9 cellular contexts compared by ENCODE assay signal in the genomic region with DNA sequence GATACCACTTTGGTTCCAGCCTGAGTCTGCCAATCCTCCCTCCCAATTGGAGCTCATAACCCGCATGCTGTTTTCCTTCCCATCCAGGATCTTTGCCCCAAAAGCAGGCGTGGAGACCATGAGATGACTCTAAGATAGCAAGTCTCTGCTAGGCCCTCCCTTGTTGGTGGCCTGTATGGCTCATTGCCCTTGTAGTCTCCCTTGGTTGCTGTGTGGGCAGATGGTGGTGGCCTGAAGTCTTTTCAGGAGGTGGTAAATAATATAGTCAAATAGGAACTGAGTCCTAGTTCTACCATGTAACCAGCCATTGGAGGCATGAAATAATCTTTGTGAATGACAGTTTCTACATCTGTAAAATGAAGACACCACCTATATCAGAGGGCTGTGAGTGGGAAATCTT. TPM values are rescaled to one million over a fixed set of nuclear protein-coding genes. Genes with fewer than 3 reads are reported as not detected.
DNase-seq lines count a peak whose midpoint lies in the region; ATAC-seq and TF ChIP-seq lines count a peak whose summit lies in the region.
"Had no signal": no experiment of that assay in that cellular context is flagged by ENCODE, and none has a peak within 500 bp of the region (broad histone marks: within the 10 kb centered on the region; RNA-seq: fewer than 3 reads in every experiment).

No MANE protein-coding gene starts in this region.

- no peaks in the 10 kb centered on the region for H4K20me1 ChIP-seq in SK-N-SH (ENCODE audit: insufficient read depth)

- peak overlapping the region; percentile 79 for H3K4me2 ChIP-seq in SK-N-SH

- H3K27me3 ChIP-seq in SK-N-SH (ENCODE audit: insufficient read depth) (peaks cover 9% of the 10 kb centered on the region), spleen (replicated peaks in 1 of 7) (no peaks in the 10 kb centered on the region)

- H2AFZ ChIP-seq in SK-N-SH (ENCODE audit: low read depth), result no peak overlapping the region

- POLR2A ChIA-PET in SK-N-SH (lab: Yijun Ruan, JAX), result no interaction called here

- H3K9me3 ChIP-seq in SK-N-SH (no peaks in the 10 kb centered on the region), spleen (no peaks in the 10 kb centered on the region)

- intact Hi-C loops in spleen (cut with DNase I; ENCODE audit: low total_unique reads), result no loop called here

- H3K9me2 ChIP-seq in SK-N-SH, result no peaks in the 10 kb centered on the region

- TF ChIP-seq POLR2A in spleen (IDR thresholded peaks at IDR 0.05), result no peak

- H3K36me3 ChIP-seq in SK-N-SH (replicated peaks in 1 of 2; ENCODE audit: control insufficient read depth in 1 of 2, insufficient read depth in 2 of 2, low read length in 1 of 2) (peaks cover 0 to 6% of the 10 kb centered on the region in 2 experiments), spleen (peaks cover 0 to 33% (median 12%) of the 10 kb centered on the region in 6 donors)

- TF ChIP-seq RAD21 in SK-N-SH (IDR thresholded peaks at IDR 0.05; ENCODE audit: low read length), result no peak

- H3K4me1 ChIP-seq in SK-N-SH (ENCODE audit: control insufficient read depth in 1 of 2, insufficient read depth in 2 of 2, low read depth in 1 of 2, low read length in 1 of 2), result peaks cover 0 to 6% of the 10 kb centered on the region in 2 experiments; a peak in 1 of 4 replicates
- H3K4me1 ChIP-seq in spleen, result peaks cover 3 to 52% (median 26%) of the 10 kb centered on the region in 6 donors

- no peak overlapping the region for H3K9ac ChIP-seq in SK-N-SH

- DNase-seq in SK-N-SH, result no peak
- no peak for DNase-seq in fibroblast of the aortic adventitia (ENCODE audit: low read depth)
- DNase-seq in spleen, result no peak
- DNase-seq in NCI-H2081 treated with DMSO at 0.1 percent for 48 hours (lab: John Stamatoyannopoulos, UW), result no peak
- DNase-seq: RPMI8226 had no signal

- H3K79me2 ChIP-seq in SK-N-SH (ENCODE audit: insufficient read depth), result peaks cover 22% of the 10 kb centered on the region; the same call in 1 of the 2 replicates

- no peak for ATAC-seq in SK-N-SH treated with all-trans-retinoic acid at 6 μM for 48 hours
- no peak for ATAC-seq in HG02885 (IDR thresholded peaks at IDR 0.05; ENCODE audit: poor library complexity, unreplicated experiment)
- no peak for ATAC-seq in GM21515 (IDR thresholded peaks at IDR 0.05; ENCODE audit: unreplicated experiment)

- no peaks in the 10 kb centered on the region for H3F3A ChIP-seq in SK-N-SH (replicated peaks; ENCODE audit: insufficient read depth)

- CTCF ChIA-PET in SK-N-SH (lab: Yijun Ruan, JAX), result interaction anchor here (0.8 to 1.3 kb wide), 2 partner anchors 9 to 20 kb away, joined by 3 to 4 read pairs; partner anchors contain the start of gene DNASE1L1

- TF ChIP-seq EP300 in SK-N-SH (IDR thresholded peaks at IDR 0.05; ENCODE audit: borderline replicate concordance in 1 of 2, low read depth in 1 of 2, low read length in 1 of 2), result no peak

- no peak for TF ChIP-seq CTCF in SK-N-SH (IDR thresholded peaks at IDR 0.05)
- TF ChIP-seq CTCF in VCaP (conservative IDR thresholded peaks at IDR 0.05), result no peak
- no peak for TF ChIP-seq CTCF in fibroblast of the aortic adventitia (IDR thresholded peaks at IDR 0.05; ENCODE audit: insufficient read depth, low read length)
- no peak for TF ChIP-seq CTCF in spleen (IDR thresholded peaks at IDR 0.05 in 8 of 11, conservative IDR thresholded peaks at IDR 0.05 in 3 of 11)

- H3K27ac ChIP-seq in SK-N-SH (ENCODE audit: low read depth in 2 of 2, low read length in 1 of 2) (no peak overlapping the region), VCaP (peak overlapping the region; percentile 76), spleen (peak overlapping the region in 5 of 8 donors; percentile 71 to 94 (median 92))

- WGBS in SK-N-SH (ENCODE audit: low lambda C conversion rate), result 40% methylated on average over 2 of the region's 2 CpGs
- WGBS in spleen, 5 donors, result 73 to 84% (median 82%) methylated on average over 2 of the region's 2 CpGs

- H3K4me3 ChIP-seq in SK-N-SH (ENCODE audit: low read depth in 2 of 2, low read length in 1 of 2) (peak overlapping the region; percentile 56 to 70; a peak in 2 of 4 replicates), fibroblast of the aortic adventitia (ENCODE audit: low read depth, low read length) (peak overlapping the region; percentile 74), spleen (peak overlapping the region in 6 of 8 donors; percentile 62 to 86 (median 63))

TF ChIP-seq in SK-N-SH, 30 proteins besides CTCF, POLR2A, EP300 and RAD21:
- TF ChIP-seq ZBTB33 (IDR thresholded peaks at IDR 0.05; ENCODE audit: borderline replicate concordance, low read depth) (no peak), ELF1 (IDR thresholded peaks at IDR 0.05) (no peak), NFIC (IDR thresholded peaks at IDR 0.05; ENCODE audit: borderline replicate concordance) (no peak), JUND (IDR thresholded peaks at IDR 0.05) (no peak)

TF ChIP-seq in SK-N-SH treated with all-trans-retinoic acid at 6 μM for 48 hours, 23 proteins besides CTCF, POLR2A, EP300 and RAD21:
- no peak for TF ChIP-seq GLIS3 (CRISPR knock-in tag; IDR thresholded peaks at IDR 0.05)
- TF ChIP-seq PPARA (CRISPR knock-in tag; IDR thresholded peaks at IDR 0.05; ENCODE audit: borderline replicate concordance), result no peak
- TF ChIP-seq OSR1 (CRISPR knock-in tag; IDR thresholded peaks at IDR 0.05), result no peak
- TF ChIP-seq TOX (CRISPR knock-in tag; IDR thresholded peaks at IDR 0.05; ENCODE audit: borderline replicate concordance), result no peak
- no peak for TF ChIP-seq ISL1 (CRISPR knock-in tag; IDR thresholded peaks at IDR 0.05)
- TF ChIP-seq SNAI2 (CRISPR knock-in tag; IDR thresholded peaks at IDR 0.05), result no peak
- TF ChIP-seq ZNF8 (CRISPR knock-in tag; IDR thresholded peaks at IDR 0.05), result no peak

RNA-seq across cellular contexts. Expression of gene ATP6AP1, which starts 1.2 kb away (rescaled TPM):
- polyA plus RNA-seq in SK-N-SH (2012; rRNA removed), result 92.2 and 102 TPM in 2 replicates
- polyA plus RNA-seq in SK-N-SH (2012; cell fraction: cytosol; rRNA removed), result 55.4 and 71.2 TPM in 2 replicates
- polyA plus RNA-seq in SK-N-SH (2012; cell fraction: nucleus; rRNA removed), result 89.4 and 106 TPM in 2 replicates
- total RNA-seq in fibroblast of the aortic adventitia (ENCODE audit: low replicate concordance), result 33.2 and 36.1 TPM in 2 replicates
- total RNA-seq in spleen, result 100 to 1,000 TPM in 3 of 7 donors, 10 to 100 TPM in 4; 80.3 to 127 (median 99.9) TPM
- 10 to 100 TPM; 34.2 to 62.3 (median 44.1) TPM for polyA plus RNA-seq in spleen

RNA-seq across cellular contexts. Expression of gene GDI1, which starts 7.2 kb away (rescaled TPM):
- polyA plus RNA-seq in SK-N-SH (2012; rRNA removed) (403 and 408 TPM in 2 replicates), spleen (100 to 1,000 TPM in 2 of 3 donors, 10 to 100 TPM in 1; 56.2 to 125 (median 107) TPM)
- polyA plus RNA-seq in SK-N-SH (2012; cell fraction: cytosol; rRNA removed), result 185 and 251 TPM in 2 replicates
- polyA plus RNA-seq in SK-N-SH (2012; cell fraction: nucleus; rRNA removed), result 1,346 and 1,658 TPM in 2 replicates
- total RNA-seq in fibroblast of the aortic adventitia (ENCODE audit: low replicate concordance) (53.9 and 115 TPM in 2 replicates), spleen (100 to 1,000 TPM in 6 of 7 donors, 10 to 100 TPM in 1; 88.7 to 137 (median 111) TPM)

RNA-seq across cellular contexts. Expression of gene FAM50A, which starts 14.2 kb away (rescaled TPM):
- polyA plus RNA-seq in SK-N-SH (2012; rRNA removed), result 86.0 and 97.0 TPM in 2 replicates
- 77.9 and 81.4 TPM in 2 replicates for polyA plus RNA-seq in SK-N-SH (2012; cell fraction: cytosol; rRNA removed)
- polyA plus RNA-seq in SK-N-SH (2012; cell fraction: nucleus; rRNA removed), result 266 and 305 TPM in 2 replicates
- total RNA-seq in fibroblast of the aortic adventitia (ENCODE audit: low replicate concordance), result 39.0 and 99.0 TPM in 2 replicates
- 10 to 100 TPM; 30.3 to 53.9 (median 45.5) TPM for total RNA-seq in spleen
- 100 to 1,000 TPM in 1 of 3 donors, 10 to 100 TPM in 2; 65.7 to 123 (median 99.4) TPM for polyA plus RNA-seq in spleen

RNA-seq across cellular contexts. Expression of gene TAFAZZIN, which starts 18.4 kb away (rescaled TPM):
- polyA plus RNA-seq in SK-N-SH (2012; rRNA removed), result 34.0 and 35.7 TPM in 2 replicates
- polyA plus RNA-seq in SK-N-SH (2012; cell fraction: cytosol; rRNA removed), result 9.7 and 12.5 TPM in 2 replicates
- polyA plus RNA-seq in SK-N-SH (2012; cell fraction: nucleus; rRNA removed), result 280 and 309 TPM in 2 replicates
- 18.0 and 30.9 TPM in 2 replicates for total RNA-seq in fibroblast of the aortic adventitia (ENCODE audit: low replicate concordance)
- total RNA-seq in spleen, result 100 to 1,000 TPM in 1 of 7 donors, 10 to 100 TPM in 6; 70.1 to 107 (median 76.3) TPM
- 100 to 1,000 TPM in 2 of 3 donors, 10 to 100 TPM in 1; 65.7 to 135 (median 115) TPM for polyA plus RNA-seq in spleen

RNA-seq across cellular contexts. Expression of gene DNASE1L1, which starts 20.7 kb away (rescaled TPM):
- polyA plus RNA-seq in SK-N-SH (2012; rRNA removed), result 18.2 and 22.5 TPM in 2 replicates
- 13.3 and 17.5 TPM in 2 replicates for polyA plus RNA-seq in SK-N-SH (2012; cell fraction: cytosol; rRNA removed)
- 30.6 and 31.9 TPM in 2 replicates for polyA plus RNA-seq in SK-N-SH (2012; cell fraction: nucleus; rRNA removed)
- total RNA-seq in fibroblast of the aortic adventitia (ENCODE audit: low replicate concordance), result 15.8 and 31.0 TPM in 2 replicates
- total RNA-seq in spleen, result 10 to 100 TPM; 25.9 to 54.5 (median 43.5) TPM
- polyA plus RNA-seq in spleen, result 10 to 100 TPM; 18.1 to 26.5 (median 22.5) TPM

Comparison
In these comparisons a context has a peak if more than half of its experiments do, and no peak if none do; other contexts are left out.
1. H3K27ac ChIP-seq: peak in VCaP (single experiment) and spleen (5 of 8); none in SK-N-SH (0 of 2).
2. Peak in every context shown above with its lines, with median percentiles within 50 percentile points of each other: H3K4me3 ChIP-seq.